Comparison of ENCODE assay signal across 2 cellular contexts in genomic region chr16:17067882-17068281, GRCh38.
A peak's percentile ranks its signal among the peaks of the same experiment; 100 is the strongest.
TF ChIP-seq lines count a peak whose summit lies in the region.

No MANE protein-coding gene starts in this region.

TF ChIP-seq in K562, 482 proteins besides CTCF, POLR2A, EP300 and RAD21 (continued from another document):
- TF ChIP-seq ZBTB40 (IDR thresholded peaks at IDR 0.05): peak; percentile 92
- peak; percentile 70 for TF ChIP-seq ZBTB40 (CRISPR knock-in tag; IDR thresholded peaks at IDR 0.05)
- no peak for TF ChIP-seq TGIF2 (CRISPR knock-in tag; IDR thresholded peaks at IDR 0.05)
TF ChIP-seq in K562: peak in this region for 1.

TF ChIP-seq in HepG2, 621 proteins besides CTCF, POLR2A, EP300 and RAD21 (continued from another document):
- TF ChIP-seq USF2 (IDR thresholded peaks at IDR 0.05; ENCODE audit: low read depth, low read length) (no peak), USF2 (CRISPR knock-in tag; IDR thresholded peaks at IDR 0.05; ENCODE audit: borderline replicate concordance) (no peak), RBFOX2 (IDR thresholded peaks at IDR 0.05; ENCODE audit: low read depth, low read length) (no peak), AGO2 (optimal IDR thresholded peaks at IDR 0.05; ENCODE audit: low read depth, low read length) (no peak), ZNF556 (CRISPR knock-in tag; IDR thresholded peaks at IDR 0.05; ENCODE audit: borderline replicate concordance) (no peak), MLX (CRISPR knock-in tag; IDR thresholded peaks at IDR 0.05) (no peak), ZNF773 (CRISPR knock-in tag; IDR thresholded peaks at IDR 0.05; ENCODE audit: borderline replicate concordance) (no peak), RFXANK (CRISPR knock-in tag; IDR thresholded peaks at IDR 0.05) (no peak), ZBTB39 (CRISPR knock-in tag; IDR thresholded peaks at IDR 0.05) (no peak), PHF20 (CRISPR knock-in tag; IDR thresholded peaks at IDR 0.05) (no peak), ARID4A (CRISPR knock-in tag; IDR thresholded peaks at IDR 0.05; ENCODE audit: borderline replicate concordance) (no peak), IRX3 (CRISPR knock-in tag; IDR thresholded peaks at IDR 0.05; ENCODE audit: borderline replicate concordance, low read depth) (no peak), KLF12 (CRISPR knock-in tag; IDR thresholded peaks at IDR 0.05; ENCODE audit: borderline replicate concordance) (no peak), HMGXB4 (CRISPR knock-in tag; IDR thresholded peaks at IDR 0.05; ENCODE audit: borderline replicate concordance in 1 of 2, low read depth in 1 of 2) (no peak), SMC3 (IDR thresholded peaks at IDR 0.05; ENCODE audit: low read length) (no peak), POLR2G (IDR thresholded peaks at IDR 0.05; ENCODE audit: low read depth, low read length) (no peak)
